ENCODE assay signal across 10 cellular contexts in the genomic region with DNA sequence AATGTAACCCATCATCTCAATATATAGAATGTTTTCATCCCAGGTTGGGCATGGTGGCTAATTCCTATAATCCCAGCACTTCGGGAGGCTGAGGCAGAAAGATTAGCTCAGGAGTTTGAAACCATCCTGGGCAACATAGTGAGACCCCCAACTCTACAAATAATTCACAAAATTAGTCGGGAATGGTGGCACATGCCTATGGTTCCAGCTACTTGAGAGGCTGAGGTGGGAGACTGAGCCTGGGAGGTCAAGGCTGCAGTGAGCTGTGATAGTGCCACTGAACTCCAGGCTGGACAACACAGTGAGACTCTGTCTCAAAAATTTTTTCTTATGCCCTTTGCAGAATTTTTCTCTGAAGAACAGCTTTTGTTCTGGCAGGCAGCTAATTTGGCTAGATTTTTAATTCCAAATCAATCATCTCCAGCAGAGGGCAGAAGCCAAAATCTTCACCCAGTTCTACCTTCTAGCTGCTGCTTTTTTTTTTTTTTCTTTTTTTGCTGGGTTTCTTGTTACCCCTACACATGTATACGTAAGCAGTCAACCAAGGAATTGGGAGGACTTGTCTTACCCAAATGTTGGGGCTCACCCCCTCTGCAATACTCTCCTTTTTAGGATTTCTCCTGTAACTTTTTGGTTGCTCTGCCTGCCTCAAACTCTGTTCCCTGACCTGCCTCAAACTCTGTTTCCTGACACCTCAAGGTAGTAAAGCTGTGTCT. TPM values are rescaled to one million over a fixed set of nuclear protein-coding genes. Genes with fewer than 3 reads are reported as not detected.
DNase-seq lines count a peak whose midpoint lies in the region; ATAC-seq, FAIRE-seq and TF ChIP-seq lines count a peak whose summit lies in the region.
"Had no signal": no experiment of that assay in that cellular context is flagged by ENCODE, and none has a peak within 500 bp of the region (broad histone marks: within the 10 kb centered on the region; RNA-seq: fewer than 3 reads in every experiment).

No MANE protein-coding gene starts in this region.

- intact Hi-C loops in CD14-positive monocyte (cut with micrococcal nuclease), result loop anchor here (5.0 kb wide), 2 partner anchors 57 to 107 kb away; a partner anchor contains a TSS
- intact Hi-C loops in OCI-LY7 (cut with micrococcal nuclease; ENCODE audit: unreplicated experiment), result loop anchor here (1.0 to 5.0 kb wide), 3 partner anchors 87 to 558 kb away; a partner anchor contains a TSS
- intact Hi-C loops in ascending aorta (cut with DNase I), result loop anchor here (10.0 kb wide), 1 partner anchor 1070 kb away; a partner anchor contains a TSS

- H3K9me3 ChIP-seq in OCI-LY7 (ENCODE audit: low read length), result no peaks in the 10 kb centered on the region
- H3K9me3 ChIP-seq in ascending aorta, result no peaks in the 10 kb centered on the region

- no peak overlapping the region for H3K27ac Mint-ChIP-seq in CD14-positive monocyte
- H3K27ac Mint-ChIP-seq: stimulated activated naive CD8-positive, alpha-beta T cell treated with anti-CD3 and anti-CD28 coated beads, Interleukin-15, amount 100 ng/mL, for 72 hours had no signal

- no TSS peak for BruUV-seq in OCI-LY7 (replicated peaks; lab: Mats Ljungman, UMichigan)

- ATAC-seq in HG03196 (IDR thresholded peaks at IDR 0.05; ENCODE audit: unreplicated experiment) (no peak), HG03280 (IDR thresholded peaks at IDR 0.05; ENCODE audit: unreplicated experiment) (no peak)
- ATAC-seq: stimulated activated naive CD8-positive, alpha-beta T cell treated with anti-CD3 and anti-CD28 coated beads, Interleukin-15, amount 100 ng/mL, for 72 hours had no signal

- H3K4me2 ChIP-seq in OCI-LY7 (ENCODE audit: low read length), result no peak overlapping the region

- no peak overlapping the region for H3K4me3 Mint-ChIP-seq in CD14-positive monocyte
- H3K4me3 Mint-ChIP-seq: stimulated activated naive CD8-positive, alpha-beta T cell treated with anti-CD3 and anti-CD28 coated beads, Interleukin-15, amount 100 ng/mL, for 72 hours had no signal

- no peak for TF ChIP-seq POLR2A in GM12891 (IDR thresholded peaks at IDR 0.05; ENCODE audit: low read depth, low read length)

- peaks cover 0 to under 1% (median 0%) of the 10 kb centered on the region in 7 donors for H3K9me3 Mint-ChIP-seq in CD14-positive monocyte
- H3K9me3 Mint-ChIP-seq: stimulated activated naive CD8-positive, alpha-beta T cell treated with anti-CD3 and anti-CD28 coated beads, Interleukin-15, amount 100 ng/mL, for 72 hours had no signal

- no peaks in the 10 kb centered on the region for H3K27me3 ChIP-seq in ascending aorta

- H3K27me3 Mint-ChIP-seq in CD14-positive monocyte (ENCODE audit: low read depth in 3 of 3), result peaks cover 0 to 3% (median 0%) of the 10 kb centered on the region in 3 donors
- H3K27me3 Mint-ChIP-seq: stimulated activated naive CD8-positive, alpha-beta T cell treated with anti-CD3 and anti-CD28 coated beads, Interleukin-15, amount 100 ng/mL, for 72 hours had no signal

- peaks cover 13% of the 10 kb centered on the region for H4K20me1 ChIP-seq in OCI-LY7 (ENCODE audit: insufficient read depth, low read length)

- POLR2A ChIA-PET in OCI-LY7 (lab: Charles Lee), result interaction anchor here (0.7 to 1.6 kb wide), 6 partner anchors 10 to 911 kb away, joined by 3 to 7 read pairs (median 4); no protein-coding TSS in a partner anchor

- no peak for DNase-seq in CD14-positive monocyte (ENCODE audit: low spot score)
- peak; percentile 38 for DNase-seq in GM12891 (ENCODE audit: insufficient read length, low spot score)
- peak; percentile 74 for DNase-seq in OCI-LY7 (ENCODE audit: low spot score)
- peak; percentile 52 for DNase-seq in foreskin melanocyte
- no peak for DNase-seq in kidney tubule cell (ENCODE audit: low spot score)
- no peak for DNase-seq in ascending aorta (ENCODE audit: low spot score in 2 of 2)

- TF ChIP-seq CTCF in CD14-positive monocyte (IDR thresholded peaks at IDR 0.05) (peak; percentile 31), OCI-LY7 (conservative IDR thresholded peaks at IDR 0.05; ENCODE audit: low read length) (peak; percentile 83), ascending aorta (IDR thresholded peaks at IDR 0.05) (peak in 1 of 3 experiments; percentile 20)

- peaks cover 26% of the 10 kb centered on the region for H3K4me1 Mint-ChIP-seq in CD14-positive monocyte

- peaks cover 21% of the 10 kb centered on the region for H3K79me2 ChIP-seq in OCI-LY7 (ENCODE audit: insufficient read depth, low read depth, low read length)

- H3K36me3 ChIP-seq in OCI-LY7 (ENCODE audit: insufficient read depth, low read length), result peaks cover 10% of the 10 kb centered on the region
- H3K36me3 ChIP-seq in ascending aorta, result no peaks in the 10 kb centered on the region

- H3K27ac ChIP-seq in OCI-LY7 (ENCODE audit: low read depth, low read length, poor library complexity, severe bottlenecking), result peak overlapping the region; percentile 1
- no peak overlapping the region for H3K27ac ChIP-seq in ascending aorta

- CTCF ChIA-PET in OCI-LY7 (lab: Charles Lee; ENCODE audit: unreplicated experiment), result interaction anchor here (1.5 to 1.7 kb wide), 2 partner anchors 21 to 78 kb away, joined by 3 to 7 read pairs; no protein-coding TSS in a partner anchor

- FAIRE-seq in GM12891 (lab: Jason Lieb, UNC), result no peak
- FAIRE-seq: frontal cortex had no signal

- H3K4me1 ChIP-seq in OCI-LY7 (ENCODE audit: insufficient read depth, low read length, poor library complexity, severe bottlenecking) (peaks cover 32% of the 10 kb centered on the region), ascending aorta (peaks cover 0 to 13% of the 10 kb centered on the region in 2 donors)

- H2AFZ ChIP-seq in OCI-LY7 (ENCODE audit: low read length), result peak overlapping the region; percentile 41

- H3K36me3 Mint-ChIP-seq in CD14-positive monocyte, result peaks cover 0 to 3% of the 10 kb centered on the region in 2 donors

- no peak overlapping the region for H3K4me3 ChIP-seq in OCI-LY7 (ENCODE audit: low read depth, low read length, poor library complexity, severe bottlenecking)
- H3K4me3 ChIP-seq in ascending aorta, result no peak overlapping the region

- no peaks in the 10 kb centered on the region for H3K9me2 ChIP-seq in OCI-LY7 (ENCODE audit: insufficient read depth, low read length)

TF ChIP-seq in GM12891, 5 proteins besides CTCF, POLR2A, EP300 and RAD21:
- TF ChIP-seq SPI1 (IDR thresholded peaks at IDR 0.05; ENCODE audit: low read depth, low read length) (no peak), PAX5 (IDR thresholded peaks at IDR 0.05; ENCODE audit: insufficient read depth, low read length, severe bottlenecking) (no peak), TAF1 (IDR thresholded peaks at IDR 0.05; ENCODE audit: low read depth, low read length) (no peak), POU2F2 (IDR thresholded peaks at IDR 0.05; ENCODE audit: low read depth, low read length) (no peak), POLR2AphosphoS5 (IDR thresholded peaks at IDR 0.05; ENCODE audit: low read depth, low read length) (no peak)

RNA-seq across cellular contexts. Expression of a gene that starts 2.7 kb away (rescaled TPM):
- polyA plus RNA-seq in CD14-positive monocyte, result not detected
- polyA plus RNA-seq in GM12891 (2012; ENCODE audit: low read depth, missing spikeins), result 15.2 TPM
- 53.3 and 62.6 TPM in 2 replicates for total RNA-seq in OCI-LY7 (2014; rRNA removed; shearing (Covaris generic))
- total RNA-seq in OCI-LY7 (2022), result 78.5 and 84.6 TPM in 2 replicates
- not detected for total RNA-seq in ascending aorta

RNA-seq across cellular contexts. Expression of a gene that starts 41.7 kb away (rescaled TPM):
- polyA plus RNA-seq in CD14-positive monocyte, result not detected
- polyA plus RNA-seq in GM12891 (2012; ENCODE audit: low read depth, missing spikeins), result not detected
- 0.25 and 0.51 TPM in 2 replicates for total RNA-seq in OCI-LY7 (2014; rRNA removed; shearing (Covaris generic))
- total RNA-seq in OCI-LY7 (2022), result 0.17 and 0.20 TPM in 2 replicates
- total RNA-seq in ascending aorta, result 7.2 TPM

RNA-seq across cellular contexts. Expression of a gene that starts 46.6 kb away (rescaled TPM):
- 10 to 100 TPM; 10.3 to 12.2 TPM for polyA plus RNA-seq in CD14-positive monocyte
- polyA plus RNA-seq in GM12891 (2012; ENCODE audit: low read depth, missing spikeins), result 20.6 TPM
- total RNA-seq in OCI-LY7 (2014; rRNA removed; shearing (Covaris generic)), result 26.8 and 37.3 TPM in 2 replicates
- total RNA-seq in OCI-LY7 (2022) (30.8 and 33.7 TPM in 2 replicates), ascending aorta (122 TPM)

RNA-seq across cellular contexts. Expression of a gene that starts 58.6 kb away (rescaled TPM):
- 10 to 100 TPM; 47.4 to 50.9 TPM for polyA plus RNA-seq in CD14-positive monocyte
- 30.5 TPM for polyA plus RNA-seq in GM12891 (2012; ENCODE audit: low read depth, missing spikeins)
- total RNA-seq in OCI-LY7 (2014; rRNA removed; shearing (Covaris generic)), result 24.1 and 36.8 TPM in 2 replicates
- total RNA-seq in OCI-LY7 (2022), result 43.7 and 48.8 TPM in 2 replicates
- 102 TPM for total RNA-seq in ascending aorta

RNA-seq across cellular contexts. Expression of a gene that starts 58.7 kb away (rescaled TPM):
- polyA plus RNA-seq in CD14-positive monocyte, result 100 to 1,000 TPM; 261 to 266 TPM
- 648 TPM for polyA plus RNA-seq in GM12891 (2012; ENCODE audit: low read depth, missing spikeins)
- total RNA-seq in OCI-LY7 (2014; rRNA removed; shearing (Covaris generic)), result 693 and 1,106 TPM in 2 replicates
- total RNA-seq in OCI-LY7 (2022) (450 and 489 TPM in 2 replicates), ascending aorta (120 TPM)

Comparison
In these comparisons a context has a peak if more than half of its experiments do, and no peak if none do; other contexts are left out.
1. DNase-seq: peak in GM12891 (single experiment), OCI-LY7 (single experiment) and foreskin melanocyte (single experiment); none in CD14-positive monocyte (single experiment), kidney tubule cell (single experiment) and ascending aorta (0 of 2).
2. RNA of a gene that starts 2.7 kb away (total RNA-seq): 53.3 to 84.6 TPM in OCI-LY7; not detected in ascending aorta (single experiment); every median in the first group is over 10 times any median in the second.